Comparison of ENCODE assay signal across 29 cellular contexts in the genomic region with DNA sequence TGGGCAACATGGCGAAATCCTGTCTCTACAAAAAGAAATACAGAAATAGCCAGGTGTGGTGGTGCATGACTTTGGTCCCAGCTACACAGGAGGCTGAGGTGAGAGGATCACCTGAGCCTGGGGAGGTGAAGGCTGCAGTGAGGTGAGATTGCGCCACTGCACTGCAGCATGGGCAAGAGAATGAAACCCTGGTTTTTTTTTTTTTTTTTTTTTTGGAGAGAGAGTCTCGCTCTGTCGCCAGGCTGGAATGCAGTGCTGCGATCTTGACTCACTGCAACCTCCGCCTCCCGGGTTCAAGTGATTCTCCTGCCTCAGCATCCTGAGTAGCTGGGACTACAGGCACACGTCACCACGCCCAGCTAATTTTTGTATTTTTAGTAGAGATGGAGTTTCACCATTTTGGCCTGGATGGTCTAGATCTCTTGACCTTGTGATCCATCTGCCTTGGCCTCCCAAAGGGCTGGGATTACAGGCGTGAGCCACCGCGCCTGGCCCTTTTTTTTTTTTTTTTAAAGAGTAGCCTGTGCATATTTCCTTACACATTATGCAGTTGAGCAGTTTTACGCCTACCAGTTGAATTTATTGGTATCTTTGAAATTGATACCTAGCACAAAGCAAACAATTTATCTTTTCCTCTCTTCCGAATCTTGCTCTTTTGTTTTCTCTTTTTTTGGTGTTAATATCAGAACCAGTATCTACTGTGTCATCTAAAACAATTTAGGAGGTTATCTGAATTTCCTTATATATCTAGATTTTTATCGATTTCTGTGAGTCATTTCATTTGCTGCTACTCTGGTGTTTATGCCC.
"Had no signal": no experiment of that assay in that cellular context is flagged by ENCODE, and none has a peak within 500 bp of the region (broad histone marks: within the 10 kb centered on the region; RNA-seq: fewer than 3 reads in every experiment).

No MANE protein-coding gene starts in this region.

- H3K36me3 ChIP-seq: gastrocnemius medialis, ovary, transverse colon, uterus had no signal

- H3K4me1 ChIP-seq: gastrocnemius medialis, heart right ventricle, neural progenitor cell, psoas muscle, suprapubic skin, transverse colon, uterus had no signal

- H3K4me3 Mint-ChIP-seq: activated CD4-positive, alpha-beta T cell treated with anti-CD3 and anti-CD28 coated beads, Interleukin-2, amount 10 ng/mL, durations not matched to agents 7 days and 5 days; activated CD8-positive, alpha-beta T cell treated with anti-CD3 and anti-CD28 coated beads, Interleukin-2, amount 10 ng/mL, durations not matched to agents 7 days and 5 days; activated naive CD4-positive, alpha-beta T cell treated with anti-CD3 and anti-CD28 coated beads, Interleukin-2, amount 10 ng/mL, durations not matched to agents 7 days and 5 days; activated naive CD8-positive, alpha-beta T cell treated with anti-CD3 and anti-CD28 coated beads, Interleukin-2, amount 50 U/mL, for 24 hours; activated T-cell treated with anti-CD3 and anti-CD28 coated beads, Interleukin-2, amount 50 U/mL, for 4 hours; brain; memory B cell; naive B cell; neural progenitor cell; stimulated activated naive CD8-positive, alpha-beta T cell treated with anti-CD3 and anti-CD28 coated beads, Interleukin-15, amount 100 ng/mL, for 72 hours had no signal

- H3K4me3 ChIP-seq: dorsolateral prefrontal cortex, gastrocnemius medialis, heart right ventricle, mucosa of descending colon, neural progenitor cell, ovary, psoas muscle, skin epidermis, suprapubic skin, transverse colon, uterus had no signal

- H3K9me3 ChIP-seq: gastrocnemius medialis, heart right ventricle, mucosa of descending colon, ovary, psoas muscle, suprapubic skin, transverse colon, uterus had no signal

- H3K27me3 Mint-ChIP-seq: activated CD4-positive, alpha-beta T cell treated with anti-CD3 and anti-CD28 coated beads, Interleukin-2, amount 10 ng/mL, durations not matched to agents 7 days and 5 days; activated naive CD4-positive, alpha-beta T cell treated with anti-CD3 and anti-CD28 coated beads, Interleukin-2, amount 10 ng/mL, durations not matched to agents 7 days and 5 days; activated naive CD8-positive, alpha-beta T cell treated with anti-CD3 and anti-CD28 coated beads, Interleukin-2, amount 50 U/mL, for 24 hours; brain; memory B cell; naive B cell; stimulated activated naive CD8-positive, alpha-beta T cell treated with anti-CD3 and anti-CD28 coated beads, Interleukin-15, amount 100 ng/mL, for 72 hours had no signal

- DNase-seq: activated CD4-positive, alpha-beta T cell treated with anti-CD3 and anti-CD28 coated beads, Interleukin-2, amount 10 ng/mL, durations not matched to agents 7 days and 5 days; activated CD4-positive, CD25-positive, alpha-beta regulatory T cell; activated CD8-positive, alpha-beta memory T cell treated with anti-CD3 and anti-CD28 coated beads, Interleukin-2, amount 50 U/mL, for 4 hours; activated CD8-positive, alpha-beta T cell treated with anti-CD3 and anti-CD28 coated beads, Interleukin-2, amount 10 ng/mL, durations not matched to agents 7 days and 5 days; activated effector memory CD4-positive, alpha-beta T cell treated with Interleukin-2 at 50 U/mL for 16 hours; activated naive CD4-positive, alpha-beta T cell treated with anti-CD3 and anti-CD28 coated beads, Interleukin-2, amount 10 ng/mL, durations not matched to agents 7 days and 5 days; activated naive CD8-positive, alpha-beta T cell treated with anti-CD3 and anti-CD28 coated beads, Interleukin-2, amount 50 U/mL, for 24 hours; activated T-cell treated with anti-CD3 and anti-CD28 coated beads, Interleukin-2, amount 50 U/mL, for 4 hours; anterior cingulate cortex; central memory CD4-positive, alpha-beta T cell; dorsolateral prefrontal cortex; gastrocnemius medialis; heart right ventricle; left ventricle myocardium superior; mucosa of descending colon; naive B cell; ovary; psoas muscle; right cardiac atrium; stimulated activated CD4-positive, alpha-beta T cell treated with anti-CD3 and anti-CD28 coated beads, Interleukin-2, amount 100 ng/mL, for 48 hours; stimulated activated naive CD8-positive, alpha-beta T cell treated with anti-CD3 and anti-CD28 coated beads, Interleukin-15, amount 100 ng/mL, for 72 hours; transverse colon; uterus had no signal

- H3K4me1 Mint-ChIP-seq: activated CD4-positive, alpha-beta T cell treated with anti-CD3 and anti-CD28 coated beads, Interleukin-2, amount 10 ng/mL, durations not matched to agents 7 days and 5 days; activated naive CD4-positive, alpha-beta T cell treated with anti-CD3 and anti-CD28 coated beads, Interleukin-2, amount 10 ng/mL, durations not matched to agents 7 days and 5 days; activated naive CD8-positive, alpha-beta T cell treated with anti-CD3 and anti-CD28 coated beads, Interleukin-2, amount 50 U/mL, for 24 hours; brain; memory B cell; naive B cell; neural progenitor cell; stimulated activated naive CD8-positive, alpha-beta T cell treated with anti-CD3 and anti-CD28 coated beads, Interleukin-15, amount 100 ng/mL, for 72 hours had no signal

- H2AFZ ChIP-seq: neural progenitor cell had no signal

- H3K4me2 ChIP-seq: neural progenitor cell had no signal

- H3K9me3 Mint-ChIP-seq: activated CD4-positive, alpha-beta T cell treated with anti-CD3 and anti-CD28 coated beads, Interleukin-2, amount 10 ng/mL, durations not matched to agents 7 days and 5 days; activated naive CD4-positive, alpha-beta T cell treated with anti-CD3 and anti-CD28 coated beads, Interleukin-2, amount 10 ng/mL, durations not matched to agents 7 days and 5 days; activated naive CD8-positive, alpha-beta T cell treated with anti-CD3 and anti-CD28 coated beads, Interleukin-2, amount 50 U/mL, for 24 hours; activated T-cell treated with anti-CD3 and anti-CD28 coated beads, Interleukin-2, amount 50 U/mL, for 4 hours; brain; memory B cell; naive B cell; neural progenitor cell; stimulated activated naive CD8-positive, alpha-beta T cell treated with anti-CD3 and anti-CD28 coated beads, Interleukin-15, amount 100 ng/mL, for 72 hours had no signal

- H3K27ac ChIP-seq: dorsolateral prefrontal cortex, epithelial cell of prostate, gastrocnemius medialis, heart right ventricle, neural progenitor cell, ovary, psoas muscle, skin epidermis, suprapubic skin, transverse colon, uterus had no signal

- H3K27ac Mint-ChIP-seq: activated CD4-positive, alpha-beta T cell treated with anti-CD3 and anti-CD28 coated beads, Interleukin-2, amount 10 ng/mL, durations not matched to agents 7 days and 5 days; activated CD8-positive, alpha-beta T cell treated with anti-CD3 and anti-CD28 coated beads, Interleukin-2, amount 10 ng/mL, durations not matched to agents 7 days and 5 days; activated naive CD4-positive, alpha-beta T cell treated with anti-CD3 and anti-CD28 coated beads, Interleukin-2, amount 10 ng/mL, durations not matched to agents 7 days and 5 days; activated naive CD8-positive, alpha-beta T cell treated with anti-CD3 and anti-CD28 coated beads, Interleukin-2, amount 50 U/mL, for 24 hours; brain; memory B cell; neural progenitor cell had no signal

- H3K27me3 ChIP-seq: dorsolateral prefrontal cortex, gastrocnemius medialis, heart right ventricle, neural progenitor cell, ovary, suprapubic skin, transverse colon, uterus had no signal

- ATAC-seq: activated CD8-positive, alpha-beta T cell treated with anti-CD3 and anti-CD28 coated beads, Interleukin-2, amount 10 ng/mL, durations not matched to agents 7 days and 5 days; activated naive CD8-positive, alpha-beta T cell treated with anti-CD3 and anti-CD28 coated beads, Interleukin-2, amount 50 U/mL, for 24 hours; activated T-cell treated with anti-CD3 and anti-CD28 coated beads, Interleukin-2, amount 50 U/mL, for 4 hours; gastrocnemius medialis; heart right ventricle; left ventricle myocardium superior; mucosa of descending colon; psoas muscle; right cardiac atrium; stimulated activated naive CD8-positive, alpha-beta T cell treated with anti-CD3 and anti-CD28 coated beads, Interleukin-15, amount 100 ng/mL, for 72 hours had no signal
